22 cellular contexts compared by ENCODE assay signal in genomic region chr12:125288931-125289928, GRCh38.
"Had no signal": no experiment of that assay in that cellular context is flagged by ENCODE, and none has a peak within 500 bp of the region (broad histone marks: within the 10 kb centered on the region; RNA-seq: fewer than 3 reads in every experiment).

No MANE protein-coding gene starts in this region.

- H3K4me1 ChIP-seq: gastrocnemius medialis, neural progenitor cell, parathyroid adenoma, stomach, thyroid gland had no signal

- DNase-seq: cortex of kidney; effector CD4-positive, alpha-beta T cell; foreskin fibroblast; gastrocnemius medialis; kidney; midbrain; naive thymus-derived CD4-positive, alpha-beta T cell; stimulated activated CD4-positive, alpha-beta T cell treated with anti-CD3 and anti-CD28 coated beads, Interleukin-12 subunit alpha, Interleukin-12 subunit beta, amount 100 ng/mL, for 4 hours; stimulated activated CD4-positive, alpha-beta T cell treated with anti-CD3 and anti-CD28 coated beads, Interleukin-1b, Interleukin-23, amount 100 ng/mL, for 48 hours; stimulated activated CD4-positive, alpha-beta T cell treated with anti-CD3 and anti-CD28 coated beads, Interleukin-4, amount 100 ng/mL, for 1 hour; stimulated activated CD8-positive, alpha-beta memory T cell treated with anti-CD3 and anti-CD28 coated beads, Interleukin-4, amount 100 ng/mL, for 48 hours; stimulated activated naive CD4-positive, alpha-beta T cell treated with Interleukin-2 at 50 U/mL for 16 hours; stomach; thyroid gland; trophoblast cell had no signal

- H3K9ac ChIP-seq: neural progenitor cell, parathyroid adenoma had no signal

- H3K9me3 ChIP-seq: gastrocnemius medialis, thyroid gland had no signal

- H3K27ac ChIP-seq: gastrocnemius medialis, hepatocyte, neural progenitor cell, parathyroid adenoma, stomach, thyroid gland had no signal

- ATAC-seq: gastrocnemius medialis; left lobe of liver; naive thymus-derived CD4-positive, alpha-beta T cell; sciatic nerve had no signal

- H3K4me3 ChIP-seq: gastrocnemius medialis, hepatocyte, lung, neural progenitor cell, smooth muscle cell, stomach, thyroid gland had no signal

- H3K36me3 ChIP-seq: gastrocnemius medialis, neural progenitor cell, stomach, thyroid gland had no signal

- H3K27me3 ChIP-seq: gastrocnemius medialis, hepatocyte, neural progenitor cell, stomach, thyroid gland had no signal
